30 cellular contexts compared by ENCODE assay signal in the genomic region with DNA sequence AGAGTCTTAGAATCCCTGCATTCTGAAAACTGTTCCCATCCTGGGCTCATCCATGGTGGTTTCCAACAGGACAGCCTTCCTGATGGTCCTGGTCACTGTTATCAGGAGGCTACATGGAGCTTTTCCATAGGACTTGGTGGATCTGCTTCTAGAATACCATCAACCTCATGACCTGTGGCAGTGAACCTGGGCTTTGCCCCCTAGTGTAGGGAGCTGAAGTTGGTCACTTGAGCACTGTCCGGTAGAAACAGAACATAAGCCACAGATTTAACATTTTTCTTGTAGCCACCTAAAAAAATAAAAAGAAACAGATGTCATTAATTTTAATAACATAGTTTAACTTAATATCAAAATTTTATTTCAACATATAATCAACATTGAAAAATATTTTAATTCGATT.
"Had no signal": no experiment of that assay in that cellular context is flagged by ENCODE, and none has a peak within 500 bp of the region (broad histone marks: within the 10 kb centered on the region; RNA-seq: fewer than 3 reads in every experiment).

No MANE protein-coding gene starts in this region.

- H3K4me1 ChIP-seq: adrenal gland, ascending aorta, breast epithelium, colonic mucosa, esophagus muscularis mucosa, foreskin keratinocyte, gastroesophageal sphincter had no signal

- H2AFZ ChIP-seq: hepatocyte had no signal

- H3K4me2 ChIP-seq: hepatocyte had no signal

- H3K79me2 ChIP-seq: hepatocyte had no signal

- DNase-seq: activated CD4-positive, alpha-beta memory T cell treated with anti-CD3 and anti-CD28 coated beads for 36 hours; activated CD4-positive, alpha-beta T cell treated with anti-CD3 and anti-CD28 coated beads for 36 hours; activated CD4-positive, alpha-beta T cell treated with anti-CD3 and anti-CD28 coated beads, Interleukin-2, amount 10 ng/mL, durations not matched to agents 24 days and 14 days; activated CD4-positive, CD25-positive, alpha-beta regulatory T cell; activated CD4-positive, CD25-positive, alpha-beta regulatory T cell treated with anti-CD3 and anti-CD28 coated beads, Interleukin-2, amount 50 U/mL, for 72 hours; activated CD8-positive, alpha-beta T cell treated with anti-CD3 and anti-CD28 coated beads, Interleukin-2, amount 10 ng/mL, durations not matched to agents 7 days and 5 days; activated effector memory CD4-positive, alpha-beta T cell treated with Interleukin-2 at 50 U/mL for 16 hours; activated naive CD4-positive, alpha-beta T cell treated with anti-CD3 and anti-CD28 coated beads for 36 hours; activated naive CD8-positive, alpha-beta T cell treated with anti-CD3 and anti-CD28 coated beads for 36 hours; activated naive CD8-positive, alpha-beta T cell treated with anti-CD3 and anti-CD28 coated beads, Interleukin-2, amount 50 U/mL, for 24 hours; activated T-cell treated with anti-CD3 and anti-CD28 coated beads, Interleukin-2, amount 50 U/mL, for 4 hours; adrenal gland; amygdala; central memory CD4-positive, alpha-beta T cell; cerebellar nuclear complex; colonic mucosa; effector CD8-positive, alpha-beta T cell; erythroblast; foreskin keratinocyte; heart right ventricle; T-helper 1 cell; T-helper 17 cell; T1000 had no signal

- H3K27me3 ChIP-seq: adrenal gland, ascending aorta, breast epithelium, cardiac muscle cell, colonic mucosa, esophagus muscularis mucosa, foreskin keratinocyte, gastroesophageal sphincter, heart right ventricle, hepatocyte had no signal

- H3K36me3 ChIP-seq: adrenal gland, ascending aorta, breast epithelium, cardiac muscle cell, colonic mucosa, esophagus muscularis mucosa, gastroesophageal sphincter, heart right ventricle had no signal

- H3K4me3 ChIP-seq: adrenal gland, ascending aorta, breast epithelium, cardiac muscle cell, colonic mucosa, esophagus muscularis mucosa, gastroesophageal sphincter, heart right ventricle, hepatocyte had no signal

- H3K27ac ChIP-seq: adrenal gland, ascending aorta, breast epithelium, cardiac muscle cell, colonic mucosa, esophagus muscularis mucosa, foreskin keratinocyte, gastroesophageal sphincter, heart right ventricle, hepatocyte had no signal

- ATAC-seq: activated CD4-positive, alpha-beta T cell treated with anti-CD3 and anti-CD28 coated beads for 36 hours; activated CD8-positive, alpha-beta T cell treated with anti-CD3 and anti-CD28 coated beads, Interleukin-2, amount 10 ng/mL, durations not matched to agents 7 days and 5 days; activated naive CD8-positive, alpha-beta T cell treated with anti-CD3 and anti-CD28 coated beads, Interleukin-2, amount 50 U/mL, for 24 hours; activated T-cell treated with anti-CD3 and anti-CD28 coated beads, Interleukin-2, amount 50 U/mL, for 4 hours; activated T-helper 17 cell treated with anti-CD3 and anti-CD28 coated beads, Interleukin-2, amount 50 U/mL, for 72 hours; foreskin keratinocyte; gastroesophageal sphincter; heart right ventricle; T-helper 17 cell had no signal

- H3K9me3 ChIP-seq: adrenal gland, ascending aorta, breast epithelium, colonic mucosa, esophagus muscularis mucosa, gastroesophageal sphincter, heart right ventricle had no signal
